Comparison of ENCODE assay signal across 6 cellular contexts in genomic region chr19:872266-872951, GRCh38. TPM values are rescaled to one million over a fixed set of nuclear protein-coding genes. Genes with fewer than 3 reads are reported as not detected.
DNase-seq lines count a peak whose midpoint lies in the region; ATAC-seq and TF ChIP-seq lines count a peak whose summit lies in the region.

No MANE protein-coding gene starts in this region.

- DNase-seq in GM20000 (ENCODE audit: low spot score) = peak; percentile 92
- DNase-seq in T-helper 1 cell = peak; percentile 72 to 91 (median 79)
- DNase-seq in dorsolateral prefrontal cortex = no peak
- peak; percentile 65 for DNase-seq in stimulated activated CD4-positive, alpha-beta T cell treated with anti-CD3 and anti-CD28 coated beads, Interleukin-12 subunit alpha, Interleukin-12 subunit beta, amount 100 ng/mL, for 4 hours

- ATAC-seq in HG03439 (IDR thresholded peaks at IDR 0.05; ENCODE audit: unreplicated experiment) (no peak), GM21619 (IDR thresholded peaks at IDR 0.05; ENCODE audit: unreplicated experiment) (no peak)

- H3K27me3 ChIP-seq in dorsolateral prefrontal cortex = no peaks in the 10 kb centered on the region

- peak overlapping the region in 2 of 59 donors; percentile 7 to 30 for H3K4me3 ChIP-seq in dorsolateral prefrontal cortex

- peak overlapping the region in 44 of 59 donors; percentile 16 to 89 (median 70) for H3K27ac ChIP-seq in dorsolateral prefrontal cortex

- TF ChIP-seq CTCF in GM20000 (IDR thresholded peaks at IDR 0.05; ENCODE audit: extremely low read depth, missing control alignments) = no peak
- no peak for TF ChIP-seq CTCF in dorsolateral prefrontal cortex (IDR thresholded peaks at IDR 0.05 in 54 of 56, conservative IDR thresholded peaks at IDR 0.05 in 2 of 56; ENCODE audit: low read depth in 1 of 56, partially characterized antibody in 56 of 56)

- intact Hi-C loops in dorsolateral prefrontal cortex (cut with DNase I) = no loop called here

RNA-seq across cellular contexts. Expression of gene CFD, which starts 12.9 kb away (rescaled TPM):
- total RNA-seq in dorsolateral prefrontal cortex = 1 to 10 TPM in 102 of 120 experiments, under 1 TPM in 16, not detected in 2; 0.44 to 6.5 (median 1.9) TPM

RNA-seq across cellular contexts. Expression of gene ELANE, which starts 20.3 kb away (rescaled TPM):
- 1 to 10 TPM in 13 of 120 experiments, under 1 TPM in 14, not detected in 93; 0.47 to 5.3 (median 1.00) TPM for total RNA-seq in dorsolateral prefrontal cortex

RNA-seq across cellular contexts. Expression of gene MED16, which starts 20.6 kb away (rescaled TPM):
- total RNA-seq in dorsolateral prefrontal cortex = 100 to 1,000 TPM in 1 of 120 experiments, 10 to 100 TPM in 119; 48.8 to 100 (median 63.9) TPM

RNA-seq across cellular contexts. Expression of gene RNU6-9, which starts 20.9 kb away (rescaled TPM):
- total RNA-seq in dorsolateral prefrontal cortex = not detected

RNA-seq across cellular contexts. Expression of gene PRTN3, which starts 31.6 kb away (rescaled TPM):
- total RNA-seq in dorsolateral prefrontal cortex = 1 to 10 TPM in 47 of 120 experiments, under 1 TPM in 37, not detected in 36; 0.46 to 9.3 (median 1.0) TPM

Comparison
In these comparisons a context has a peak if more than half of its experiments do, and no peak if none do; other contexts are left out.
1. DNase-seq: peak in GM20000 (single experiment), T-helper 1 cell (5 of 5) and stimulated activated CD4-positive, alpha-beta T cell treated with anti-CD3 and anti-CD28 coated beads, Interleukin-12 subunit alpha, Interleukin-12 subunit beta, amount 100 ng/mL, for 4 hours (single experiment); none in dorsolateral prefrontal cortex (0 of 10).